In genomic region chr19:5790573-5791520, GRCh38 we compare ENCODE assay signal across 8 cellular contexts. TPM values are rescaled to one million over a fixed set of nuclear protein-coding genes. Genes with fewer than 3 reads are reported as not detected.
DNase-seq lines count a peak whose midpoint lies in the region; ATAC-seq and TF ChIP-seq lines count a peak whose summit lies in the region.

Gene DUS3L (minus strand): TSS chr19:5791163. CDS start chr19:5791141, 22 bp downstream.

- H3K4me1 ChIP-seq in mononuclear cell (ENCODE audit: insufficient read depth, low read length) = peaks cover 10% of the 10 kb centered on the region

- peaks cover 3% of the 10 kb centered on the region for H3K27me3 Mint-ChIP-seq in IgD-negative memory B cell

- H3K27ac Mint-ChIP-seq in IgD-negative memory B cell = peak within 1 kb of the TSS; percentile 92 to 100 (median 99)

- no peaks in the 10 kb centered on the region for H3K27me3 ChIP-seq in mononuclear cell (ENCODE audit: insufficient read depth, low read length)

- H3K4me3 ChIP-seq in epithelial cell of esophagus (ENCODE audit: low read length) = peak within 1 kb of the TSS; percentile 96
- H3K4me3 ChIP-seq in mononuclear cell (ENCODE audit: low read length) = peak within 1 kb of the TSS; percentile 65

- H3K4me3 Mint-ChIP-seq in IgD-negative memory B cell = peak within 1 kb of the TSS; percentile 89 to 100 (median 100)

- peaks cover 0 to 4% (median 3%) of the 10 kb centered on the region in 3 donors for H3K9me3 Mint-ChIP-seq in IgD-negative memory B cell

- no peaks in the 10 kb centered on the region for H3K9me3 ChIP-seq in mononuclear cell (ENCODE audit: low read depth, low read length)

- H3K36me3 Mint-ChIP-seq in IgD-negative memory B cell = peaks cover 16% of the 10 kb centered on the region

- peak; percentile 88 for ATAC-seq in GM21529 (IDR thresholded peaks at IDR 0.05; ENCODE audit: unreplicated experiment)

- peak; percentile 95 for DNase-seq in DMS 273 treated with DMSO at 0.1 percent for 48 hours (lab: John Stamatoyannopoulos, UW)
- DNase-seq in OCI-M2 (lab: John Stamatoyannopoulos, UW; ENCODE audit: unreplicated experiment) = peak; percentile 75
- DNase-seq in activated T-cell treated with anti-CD3 and anti-CD28 coated beads for 4 hours = peak; percentile 94
- DNase-seq in epithelial cell of esophagus (ENCODE audit: low read depth) = peak; percentile 100
- DNase-seq in stimulated activated CD8-positive, alpha-beta memory T cell treated with anti-CD3 and anti-CD28 coated beads, Interleukin-4, amount 100 ng/mL, for 1 hour (ENCODE audit: low read depth in 2 of 2, low spot score in 1 of 2) = peak; percentile 89 to 92

- TF ChIP-seq CTCF in epithelial cell of esophagus (IDR thresholded peaks at IDR 0.05; ENCODE audit: insufficient read depth, low read depth, low read length, missing control alignments) = no peak

- H3K4me1 Mint-ChIP-seq in IgD-negative memory B cell = peaks cover 5 to 11% (median 11%) of the 10 kb centered on the region in 3 donors

RNA-seq across cellular contexts. Expression of gene DUS3L, which starts in this region (rescaled TPM):
- 35.2 TPM for polyA plus RNA-seq in IgD-negative memory B cell
- total RNA-seq in mononuclear cell = 42.8 TPM

Comparison
In these comparisons a context has a peak if more than half of its experiments do, and no peak if none do; other contexts are left out.
1. Peak in every context shown above with its lines: DNase-seq, ATAC-seq and H3K4me3 ChIP-seq.